Comparison of ENCODE assay signal across 8 cellular contexts in the genomic region with DNA sequence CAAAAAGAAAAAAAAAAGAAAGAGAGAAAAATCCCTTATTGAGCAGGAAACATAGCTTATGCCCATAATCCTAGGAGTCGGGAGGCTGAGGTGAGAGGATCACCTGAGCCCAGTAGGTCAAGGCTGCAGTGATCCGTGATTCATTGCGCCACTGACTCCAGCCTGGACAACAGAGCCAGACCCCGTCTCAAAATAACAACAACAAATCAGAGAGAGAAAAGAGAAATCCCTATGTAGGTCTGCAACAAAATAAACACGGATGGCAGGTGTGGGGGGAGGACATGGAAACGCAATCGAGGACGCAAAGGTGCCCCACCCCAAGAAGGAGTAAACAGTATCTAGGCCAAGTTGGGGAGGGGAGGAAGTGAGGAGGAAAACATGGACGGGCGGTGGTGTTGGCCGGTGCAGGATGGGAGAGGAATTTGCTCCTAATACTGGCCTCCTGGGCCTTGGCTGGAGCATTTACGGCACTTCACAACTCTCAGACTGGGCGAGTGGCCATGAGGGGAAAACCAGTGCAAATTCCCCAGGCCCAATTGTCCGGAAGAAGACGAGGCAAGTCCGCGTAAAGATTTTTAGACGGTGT. TPM values are rescaled to one million over a fixed set of nuclear protein-coding genes. Genes with fewer than 3 reads are reported as not detected.
DNase-seq lines count a peak whose midpoint lies in the region; ATAC-seq and TF ChIP-seq lines count a peak whose summit lies in the region.

No MANE protein-coding gene starts in this region.

- peaks cover 19% of the 10 kb centered on the region for H3K4me1 ChIP-seq in CD8-positive, alpha-beta T cell (ENCODE audit: insufficient read depth, low read length)
- H3K4me1 ChIP-seq in mucosa of rectum (ENCODE audit: control insufficient read depth in 2 of 2, insufficient read depth in 2 of 2, low read length in 2 of 2) = peaks cover 28 to 38% of the 10 kb centered on the region in 2 donors

- H3K27me3 ChIP-seq in CD8-positive, alpha-beta T cell (ENCODE audit: insufficient read depth, low read length) = no peaks in the 10 kb centered on the region
- no peaks in the 10 kb centered on the region for H3K27me3 ChIP-seq in mucosa of rectum (ENCODE audit: control insufficient read depth in 2 of 2, insufficient read depth in 2 of 2, low read length in 2 of 2)

- peak in 1 of 7 experiments; percentile 5 for DNase-seq in CD8-positive, alpha-beta T cell
- no peak for DNase-seq in Jurkat, Clone E6-1 (ENCODE audit: low read depth, low spot score)
- DNase-seq in caudate nucleus (lab: John Stamatoyannopoulos, UW) (peak in 5 of 61 donors; percentile 56 to 83 (median 74)), A172 (ENCODE audit: low spot score) (no peak), UCSD-AML1 (lab: John Stamatoyannopoulos, UW; ENCODE audit: unreplicated experiment) (no peak)

- H3K9me3 ChIP-seq in CD8-positive, alpha-beta T cell (ENCODE audit: low read length) = no peaks in the 10 kb centered on the region
- H3K9me3 ChIP-seq in mucosa of rectum (ENCODE audit: control insufficient read depth in 2 of 2, low read length in 2 of 2) = no peaks in the 10 kb centered on the region

- POLR2A ChIA-PET in CD8-positive, alpha-beta T cell (lab: Charles Lee) = interaction anchor here (0.7 to 2.9 kb wide), 15 partner anchors 10 to 357 kb away, joined by 3 to 33 read pairs (median 10); a partner anchor contains a TSS

- no peak for TF ChIP-seq CTCF in CD8-positive, alpha-beta T cell (IDR thresholded peaks at IDR 0.05)

- no peaks in the 10 kb centered on the region for H3K9me3 Mint-ChIP-seq in CD8-positive, alpha-beta T cell

- intact Hi-C loops in CD8-positive, alpha-beta T cell (cut with DNase I, micrococcal nuclease) = loop anchor here in 1 of 2 experiments (1.0 kb wide), 1 partner anchor 25 kb away; a partner anchor contains a TSS

- H3K4me1 Mint-ChIP-seq in CD8-positive, alpha-beta T cell (ENCODE audit: low read depth) = peaks cover 32% of the 10 kb centered on the region

- peak overlapping the region; percentile 100 for H3K4me3 Mint-ChIP-seq in CD8-positive, alpha-beta T cell

- H3K27ac Mint-ChIP-seq in CD8-positive, alpha-beta T cell = peak overlapping the region; percentile 100

- peak overlapping the region; percentile 2 for H3K4me3 ChIP-seq in CD8-positive, alpha-beta T cell (ENCODE audit: low read depth, low read length)
- H3K4me3 ChIP-seq in Jurkat, Clone E6-1 (ENCODE audit: low read length) = peak overlapping the region; percentile 10
- peak overlapping the region; percentile 48 to 99 for H3K4me3 ChIP-seq in mucosa of rectum (ENCODE audit: low read length in 2 of 2)

- peak overlapping the region; percentile 63 to 100 for H3K9ac ChIP-seq in mucosa of rectum (ENCODE audit: low read depth in 1 of 2, low read length in 2 of 2)

- H3K27ac ChIP-seq in CD8-positive, alpha-beta T cell (ENCODE audit: low read depth, low read length) = no peak overlapping the region
- H3K27ac ChIP-seq in caudate nucleus (ENCODE audit: low read depth, low read length) (peak overlapping the region; percentile 100), mucosa of rectum (ENCODE audit: low read depth in 2 of 2, low read length in 2 of 2) (peak overlapping the region; percentile 100)

- no peaks in the 10 kb centered on the region for H3K27me3 Mint-ChIP-seq in CD8-positive, alpha-beta T cell (ENCODE audit: low read depth)

- ATAC-seq in CD8-positive, alpha-beta T cell = no peak
- ATAC-seq in HG03565 (IDR thresholded peaks at IDR 0.05; ENCODE audit: unreplicated experiment) = no peak
- ATAC-seq in GM19463 (IDR thresholded peaks at IDR 0.05; ENCODE audit: unreplicated experiment) = no peak

- peaks cover 12% of the 10 kb centered on the region for H3K36me3 ChIP-seq in CD8-positive, alpha-beta T cell (ENCODE audit: insufficient read depth, low read length)
- H3K36me3 ChIP-seq in mucosa of rectum (ENCODE audit: control insufficient read depth in 2 of 2, insufficient read depth in 2 of 2, low read length in 2 of 2) = peaks cover 18 to 21% of the 10 kb centered on the region in 2 donors

- CTCF ChIA-PET in CD8-positive, alpha-beta T cell (lab: Charles Lee) = interaction anchor here (1.6 to 2.7 kb wide), 3 partner anchors 16 to 123 kb away, joined by 6 to 18 read pairs (median 9); no protein-coding TSS in a partner anchor

- H3K36me3 Mint-ChIP-seq in CD8-positive, alpha-beta T cell = peaks cover 35% of the 10 kb centered on the region

RNA-seq across cellular contexts. Expression of a gene that starts 0.6 kb away (rescaled TPM):
- 10 to 100 TPM; 79.1 to 81.2 TPM for total RNA-seq in CD8-positive, alpha-beta T cell
- polyA plus RNA-seq in Jurkat, Clone E6-1 (2012; ENCODE audit: insufficient read depth, insufficient read length) = 119 TPM
- total RNA-seq in A172 (2014; rRNA removed; shearing (Covaris generic)) = 49.0 and 60.8 TPM in 2 replicates

RNA-seq across cellular contexts. Expression of a gene that starts 5.0 kb away (rescaled TPM):
- total RNA-seq in CD8-positive, alpha-beta T cell = not detected
- 0.60 TPM for polyA plus RNA-seq in Jurkat, Clone E6-1 (2012; ENCODE audit: insufficient read depth, insufficient read length)
- total RNA-seq in A172 (2014; rRNA removed; shearing (Covaris generic)) = 0.46 and 2.8 TPM in 2 replicates

RNA-seq across cellular contexts. Expression of a gene that starts 5.9 kb away (rescaled TPM):
- total RNA-seq in CD8-positive, alpha-beta T cell = 1 to 10 TPM; 3.9 to 4.9 TPM
- polyA plus RNA-seq in Jurkat, Clone E6-1 (2012; ENCODE audit: insufficient read depth, insufficient read length) = 1.9 TPM
- total RNA-seq in A172 (2014; rRNA removed; shearing (Covaris generic)) = 116 and 160 TPM in 2 replicates

RNA-seq across cellular contexts. Expression of a gene that starts 17.1 kb away (rescaled TPM):
- total RNA-seq in CD8-positive, alpha-beta T cell = not detected
- not detected for polyA plus RNA-seq in Jurkat, Clone E6-1 (2012; ENCODE audit: insufficient read depth, insufficient read length)
- 0.17 TPM in 1 of 2 replicates, not detected in the other for total RNA-seq in A172 (2014; rRNA removed; shearing (Covaris generic))

RNA-seq across cellular contexts. Expression of a gene that starts 20.3 kb away (rescaled TPM):
- not detected for total RNA-seq in CD8-positive, alpha-beta T cell
- not detected for polyA plus RNA-seq in Jurkat, Clone E6-1 (2012; ENCODE audit: insufficient read depth, insufficient read length)
- 726 and 852 TPM in 2 replicates for total RNA-seq in A172 (2014; rRNA removed; shearing (Covaris generic))

Comparison
In these comparisons a context has a peak if more than half of its experiments do, and no peak if none do; other contexts are left out.
1. H3K4me3 ChIP-seq: peak in every context shown above with its lines; median percentile 74 in mucosa of rectum; 10 in Jurkat, Clone E6-1; 2 in CD8-positive, alpha-beta T cell.
2. RNA of a gene that starts 5.9 kb away (total RNA-seq): 116 to 160 TPM in A172; 3.9 to 4.9 TPM in CD8-positive, alpha-beta T cell; every median in the first group is over 10 times any median in the second.